In the genomic region with DNA sequence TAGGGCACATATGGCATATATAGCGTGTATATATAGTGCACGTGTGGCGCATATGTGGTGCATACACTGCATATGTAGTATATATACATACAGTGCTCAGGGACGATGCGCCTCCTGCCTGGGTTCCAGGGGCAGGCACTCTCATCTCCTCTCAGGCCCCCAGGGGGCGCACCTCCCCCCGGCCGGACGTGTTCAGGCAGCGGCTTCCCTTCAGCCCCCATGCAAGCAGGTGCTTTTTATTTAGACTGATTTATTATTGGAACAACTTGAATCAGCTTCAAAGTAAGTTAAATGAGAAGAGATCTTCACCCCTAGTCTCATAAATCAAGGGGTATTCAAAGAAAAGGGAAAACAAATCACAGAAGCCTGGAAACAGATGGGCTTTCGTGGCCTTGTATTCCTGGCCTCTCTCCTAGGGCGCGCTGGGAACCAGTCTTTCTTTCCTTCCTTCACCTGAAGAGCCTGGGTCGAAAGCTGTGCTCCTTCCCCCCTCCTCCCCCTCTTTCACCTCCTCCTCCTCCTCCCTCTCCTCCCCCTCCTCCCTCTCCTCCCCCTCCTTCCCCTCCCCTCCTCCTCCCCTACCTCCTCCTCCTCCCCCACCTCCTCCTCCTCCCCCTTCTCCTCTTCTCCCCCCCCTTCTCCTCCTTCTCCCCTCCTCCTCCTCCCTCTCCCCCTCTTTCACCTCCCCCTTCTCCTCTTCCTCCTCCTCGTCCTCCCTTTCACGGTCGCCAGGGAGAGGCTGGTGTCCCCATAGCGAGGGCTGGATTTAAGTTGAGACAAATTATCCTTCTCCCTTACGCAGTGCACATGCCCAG, we compare ENCODE assay signal across 8 cellular contexts.
DNase-seq lines count a peak whose midpoint lies in the region; ATAC-seq and TF ChIP-seq lines count a peak whose summit lies in the region.

No MANE protein-coding gene starts in this region.

- no TSS peak for BruUV-seq in Caco-2 (replicated peaks; lab: Mats Ljungman, UMichigan)

- H3K27ac Mint-ChIP-seq in Caco-2 (ENCODE audit: unreplicated experiment), result no peak overlapping the region

- H3K4me1 ChIP-seq in Caco-2, result no peaks in the 10 kb centered on the region

- no peak overlapping the region for H3K4me3 Mint-ChIP-seq in Caco-2 (ENCODE audit: unreplicated experiment)

- POLR2A ChIA-PET in Caco-2 (lab: Charles Lee), result no interaction called here

- CTCF ChIA-PET in Caco-2 (lab: Charles Lee), result no interaction called here

- no peak for ATAC-seq in GM18519 (IDR thresholded peaks at IDR 0.05; ENCODE audit: low FRiP score, unreplicated experiment)
- no peak for ATAC-seq in GM21717 (IDR thresholded peaks at IDR 0.05; ENCODE audit: unreplicated experiment)

- intact Hi-C loops in Caco-2 (cut with micrococcal nuclease; ENCODE audit: unreplicated experiment), result no loop called here
- intact Hi-C loops in head of caudate nucleus (cut with DNase I), result no loop called here

- peaks cover 16% of the 10 kb centered on the region for H3K4me1 Mint-ChIP-seq in Caco-2 (ENCODE audit: low read depth, unreplicated experiment)

- no peak overlapping the region for H3K4me3 ChIP-seq in Caco-2 (ENCODE audit: low read depth, low read length)

- peaks cover 3% of the 10 kb centered on the region for H3K27me3 Mint-ChIP-seq in Caco-2 (ENCODE audit: insufficient read depth, unreplicated experiment)

- peak in 1 of 2 experiments; percentile 56 for DNase-seq in Caco-2
- peak; percentile 20 for DNase-seq in KG1 (lab: John Stamatoyannopoulos, UW)
- DNase-seq in RPMI7951 (ENCODE audit: low read depth), result peak; percentile 18
- DNase-seq in activated T-helper 1 cell treated with Interleukin-2 at 50 U/mL for 16 hours (ENCODE audit: low read depth), result peak; percentile 48
- DNase-seq in head of caudate nucleus, result peak in 35 of 42 donors; percentile 30 to 79 (median 52)
- DNase-seq in stimulated activated CD4-positive, alpha-beta T cell treated with anti-CD3 and anti-CD28 coated beads, Interleukin-15, amount 100 ng/mL, for 48 hours (ENCODE audit: low read depth in 2 of 2), result peak; percentile 45 to 59

- no peaks in the 10 kb centered on the region for H3K36me3 Mint-ChIP-seq in Caco-2 (ENCODE audit: insufficient read depth, unreplicated experiment)

- H3K36me3 ChIP-seq in Caco-2 (ENCODE audit: control insufficient read depth, insufficient read depth, low read length), result no peaks in the 10 kb centered on the region

- H3K9me3 ChIP-seq in Caco-2, result no peaks in the 10 kb centered on the region

- no peaks in the 10 kb centered on the region for H3K27me3 ChIP-seq in Caco-2 (replicated peaks; ENCODE audit: control insufficient read depth, insufficient read depth, low read length)

- no peaks in the 10 kb centered on the region for H3K9me3 Mint-ChIP-seq in Caco-2 (ENCODE audit: unreplicated experiment)

- TF ChIP-seq CTCF in Caco-2 (IDR thresholded peaks at IDR 0.05; ENCODE audit: insufficient read depth in 1 of 2, low read depth in 1 of 2, low read length in 1 of 2, severe bottlenecking in 1 of 2, unreplicated experiment in 1 of 2), result peak; percentile 48 to 61
